In the genomic region with DNA sequence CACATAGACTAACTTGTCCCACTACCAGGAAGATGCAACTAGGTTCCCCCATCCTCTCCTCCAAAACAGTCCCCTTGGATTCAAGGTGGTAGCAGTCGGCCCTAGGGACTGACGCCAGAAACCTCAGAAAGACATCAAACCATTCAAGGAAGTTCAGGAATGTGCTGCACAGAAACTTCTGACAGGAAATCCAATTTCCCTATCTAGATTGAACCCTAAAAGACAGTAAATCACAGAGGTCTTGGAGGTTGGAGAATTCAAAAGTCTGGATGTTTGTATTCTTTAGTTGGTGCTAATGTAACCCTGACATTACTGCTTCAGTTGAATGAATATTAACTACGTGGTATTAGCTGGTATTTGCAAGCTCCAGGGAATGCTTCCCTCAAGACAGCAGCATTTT, we compare ENCODE assay signal across 22 cellular contexts.
"Had no signal": no experiment of that assay in that cellular context is flagged by ENCODE, and none has a peak within 500 bp of the region (broad histone marks: within the 10 kb centered on the region; RNA-seq: fewer than 3 reads in every experiment).

No MANE protein-coding gene starts in this region.

- H3K4me3 Mint-ChIP-seq: activated B cell treated with CpG ODN at 0.5 μM for 24 hours; activated CD4-positive, alpha-beta T cell treated with anti-CD3 and anti-CD28 coated beads for 36 hours; activated naive CD8-positive, alpha-beta T cell treated with anti-CD3 and anti-CD28 coated beads for 36 hours; activated T-cell treated with anti-CD3 and anti-CD28 coated beads, Interleukin-2, amount 50 U/mL, for 4 hours; natural killer cell had no signal

- H3K4me1 ChIP-seq: left lung, prostate gland, upper lobe of right lung had no signal

- ATAC-seq: activated CD4-positive, alpha-beta T cell treated with anti-CD3 and anti-CD28 coated beads for 36 hours; activated T-cell treated with anti-CD3 and anti-CD28 coated beads, Interleukin-2, amount 50 U/mL, for 4 hours; left lung; natural killer cell; right cardiac atrium; stimulated activated naive CD8-positive, alpha-beta T cell treated with anti-CD3 and anti-CD28 coated beads, Interleukin-15, Interleukin-2, amounts not matched to agents 100 U/mL and 50 U/mL, for 24 hours; upper lobe of right lung had no signal

- H3K36me3 ChIP-seq: left lung, prostate gland, thyroid gland, upper lobe of right lung had no signal

- H3K9me3 ChIP-seq: left lung, prostate gland, thyroid gland, upper lobe of right lung had no signal

- H3K4me1 Mint-ChIP-seq: activated CD4-positive, alpha-beta T cell treated with anti-CD3 and anti-CD28 coated beads for 36 hours; activated naive CD8-positive, alpha-beta T cell treated with anti-CD3 and anti-CD28 coated beads for 36 hours; natural killer cell had no signal

- H3K27me3 ChIP-seq: thyroid gland, upper lobe of right lung had no signal

- H3K27ac Mint-ChIP-seq: activated B cell treated with CpG ODN at 0.5 μM for 24 hours; activated CD4-positive, alpha-beta T cell treated with anti-CD3 and anti-CD28 coated beads for 36 hours; activated naive CD8-positive, alpha-beta T cell treated with anti-CD3 and anti-CD28 coated beads for 36 hours; natural killer cell had no signal

- H3K9me3 Mint-ChIP-seq: activated B cell treated with CpG ODN at 0.5 μM for 24 hours; activated naive CD8-positive, alpha-beta T cell treated with anti-CD3 and anti-CD28 coated beads for 36 hours; activated T-cell treated with anti-CD3 and anti-CD28 coated beads, Interleukin-2, amount 50 U/mL, for 4 hours; natural killer cell had no signal

- H3K4me3 ChIP-seq: left lung, prostate gland, thyroid gland, upper lobe of right lung had no signal

- H3K36me3 Mint-ChIP-seq: activated naive CD8-positive, alpha-beta T cell treated with anti-CD3 and anti-CD28 coated beads for 36 hours; natural killer cell had no signal

- DNase-seq: activated B cell treated with CpG ODN at 0.5 μM for 24 hours; activated CD4-positive, alpha-beta T cell treated with anti-CD3 and anti-CD28 coated beads for 36 hours; activated CD4-positive, alpha-beta T cell treated with anti-CD3 and anti-CD28 coated beads, Interleukin-2, amount 50 U/mL, for 48 hours; activated CD8-positive, alpha-beta memory T cell treated with anti-CD3 and anti-CD28 coated beads, Interleukin-2, amount 50 U/mL, for 48 hours; activated naive CD4-positive, alpha-beta T cell treated with Interleukin-2 at 50 U/mL for 16 hours; activated naive CD8-positive, alpha-beta T cell treated with anti-CD3 and anti-CD28 coated beads for 36 hours; activated T-cell treated with anti-CD3 and anti-CD28 coated beads, Interleukin-2, amount 50 U/mL, for 4 hours; amniotic stem cell; cerebellar nuclear complex; cortex of kidney; kidney; left lung; midbrain; natural killer cell; right cardiac atrium; stimulated activated CD4-positive, alpha-beta T cell treated with anti-CD3 and anti-CD28 coated beads, Interleukin-12 subunit alpha, Interleukin-12 subunit beta, amount 100 ng/mL, for 4 hours; stimulated activated CD4-positive, alpha-beta T cell treated with anti-CD3 and anti-CD28 coated beads, Interleukin-4, amount 100 ng/mL, for 4 hours; stimulated activated naive CD8-positive, alpha-beta T cell treated with anti-CD3 and anti-CD28 coated beads, Interleukin-15, Interleukin-2, amounts not matched to agents 100 U/mL and 50 U/mL, for 24 hours; T-helper 9 cell; thyroid gland; upper lobe of right lung had no signal

- H3K27ac ChIP-seq: left lung, prostate gland, thyroid gland, upper lobe of right lung had no signal
